In genomic region chr1:46467183-46467504, GRCh38 we compare ENCODE assay signal across 8 cellular contexts. TPM values are rescaled to one million over a fixed set of nuclear protein-coding genes. Genes with fewer than 3 reads are reported as not detected.
A peak's percentile ranks its signal among the peaks of the same experiment; 100 is the strongest.
DNase-seq lines count a peak whose midpoint lies in the region; ATAC-seq and TF ChIP-seq lines count a peak whose summit lies in the region.

No MANE protein-coding gene starts in this region.

- H3K36me3 ChIP-seq in ACC112 (ENCODE audit: insufficient read depth, low read length) (no peaks in the 10 kb centered on the region), HUES48 (ENCODE audit: control insufficient read depth, insufficient read depth, low read length) (no peaks in the 10 kb centered on the region)

- DNase-seq in chondrocyte (ENCODE audit: low spot score) (no peak), glomerular visceral epithelial cell (ENCODE audit: extremely low spot score) (no peak), GDM1 (lab: John Stamatoyannopoulos, UW) (no peak)
- DNase-seq in naive thymus-derived CD8-positive, alpha-beta T cell = no peak

- H3K27me3 Mint-ChIP-seq in chondrocyte (ENCODE audit: low read depth) = peaks cover 33% of the 10 kb centered on the region
- peaks cover 15 to 73% (median 46%) of the 10 kb centered on the region in 5 donors for H3K27me3 Mint-ChIP-seq in naive thymus-derived CD8-positive, alpha-beta T cell

- peaks cover 4% of the 10 kb centered on the region for H3K36me3 Mint-ChIP-seq in chondrocyte (ENCODE audit: low read depth)
- H3K36me3 Mint-ChIP-seq in naive thymus-derived CD8-positive, alpha-beta T cell = no peaks in the 10 kb centered on the region

- ATAC-seq in naive thymus-derived CD8-positive, alpha-beta T cell = no peak
- ATAC-seq in GM18870 (IDR thresholded peaks at IDR 0.05; ENCODE audit: unreplicated experiment) (no peak), HG02610 (IDR thresholded peaks at IDR 0.05; ENCODE audit: unreplicated experiment) (no peak)

- peak overlapping the region; percentile 22 for H2AFZ ChIP-seq in ACC112 (ENCODE audit: low read length, unreplicated experiment)

- H3K9ac ChIP-seq in HUES48 (ENCODE audit: low read depth, low read length) = no peak overlapping the region

- H3K9me3 ChIP-seq in HUES48 (ENCODE audit: control insufficient read depth, insufficient read depth, low read length) = no peaks in the 10 kb centered on the region

- no peak overlapping the region for H3K27ac Mint-ChIP-seq in chondrocyte (ENCODE audit: unreplicated experiment)
- no peak overlapping the region for H3K27ac Mint-ChIP-seq in naive thymus-derived CD8-positive, alpha-beta T cell

- H3K27me3 ChIP-seq in ACC112 (ENCODE audit: insufficient read depth, low read length) (peaks cover 35% of the 10 kb centered on the region), HUES48 (ENCODE audit: control insufficient read depth, insufficient read depth, low read length) (peaks cover 94% of the 10 kb centered on the region)

- H3K4me1 Mint-ChIP-seq in chondrocyte (ENCODE audit: low read depth) = peaks cover 10% of the 10 kb centered on the region
- H3K4me1 Mint-ChIP-seq in naive thymus-derived CD8-positive, alpha-beta T cell = peaks cover 7 to 11% (median 9%) of the 10 kb centered on the region in 4 donors

- H3K9me3 Mint-ChIP-seq in chondrocyte (ENCODE audit: low read depth) = no peaks in the 10 kb centered on the region
- no peaks in the 10 kb centered on the region for H3K9me3 Mint-ChIP-seq in naive thymus-derived CD8-positive, alpha-beta T cell

- H3K79me2 ChIP-seq in ACC112 (ENCODE audit: control insufficient read depth, insufficient read depth, low read length, unreplicated experiment) = no peaks in the 10 kb centered on the region

- H3K4me3 ChIP-seq in ACC112 (ENCODE audit: low read depth, low read length) (peak overlapping the region; percentile 78), HUES48 (ENCODE audit: low read depth, low read length) (peak overlapping the region; percentile 69)

- no peak for TF ChIP-seq CTCF in chondrocyte (IDR thresholded peaks at IDR 0.05)

- peaks cover 5% of the 10 kb centered on the region for H3K4me1 ChIP-seq in ACC112 (ENCODE audit: control insufficient read depth, insufficient read depth, low read length, unreplicated experiment)
- peaks cover 47% of the 10 kb centered on the region for H3K4me1 ChIP-seq in HUES48 (ENCODE audit: control insufficient read depth, insufficient read depth, low read length)

- H3K4me3 Mint-ChIP-seq in chondrocyte (ENCODE audit: unreplicated experiment) = peak overlapping the region; percentile 72
- H3K4me3 Mint-ChIP-seq in naive thymus-derived CD8-positive, alpha-beta T cell = peak overlapping the region; percentile 71 to 86 (median 79)

- POLR2A ChIA-PET in naive thymus-derived CD8-positive, alpha-beta T cell (lab: Charles Lee) = no interaction called here

- H3K27ac ChIP-seq in ACC112 (ENCODE audit: low read depth, low read length) = no peak overlapping the region
- no peak overlapping the region for H3K27ac ChIP-seq in HUES48 (ENCODE audit: low read depth, low read length)

RNA-seq across cellular contexts. Expression of gene DMBX1, which starts 22.5 kb away (rescaled TPM):
- total RNA-seq in chondrocyte = not detected in 3 replicates
- not detected for total RNA-seq in naive thymus-derived CD8-positive, alpha-beta T cell
- polyA plus RNA-seq in naive thymus-derived CD8-positive, alpha-beta T cell = not detected
